ENCODE assay signal across 10 cellular contexts in genomic region chr13:98581971-98582702, GRCh38. TPM values are rescaled to one million over a fixed set of nuclear protein-coding genes. Genes with fewer than 3 reads are reported as not detected.
DNase-seq lines count a peak whose midpoint lies in the region; ATAC-seq and TF ChIP-seq lines count a peak whose summit lies in the region.
"Had no signal": no experiment of that assay in that cellular context is flagged by ENCODE, and none has a peak within 500 bp of the region (broad histone marks: within the 10 kb centered on the region; RNA-seq: fewer than 3 reads in every experiment).

No MANE protein-coding gene starts in this region.

- H3F3A ChIP-seq in SK-N-SH (replicated peaks; ENCODE audit: insufficient read depth): peaks cover 17% of the 10 kb centered on the region

- no peak for TF ChIP-seq EP300 in SK-N-SH (IDR thresholded peaks at IDR 0.05; ENCODE audit: borderline replicate concordance in 1 of 2, low read depth in 1 of 2, low read length in 1 of 2)

- H3K9me3 ChIP-seq in SK-N-SH (no peaks in the 10 kb centered on the region), T-helper 17 cell (ENCODE audit: control insufficient read depth, low read length, poor library complexity, severe bottlenecking) (no peaks in the 10 kb centered on the region)

- peak overlapping the region in 1 of 2 experiments; percentile 31; a peak in 2 of 4 replicates for H3K27ac ChIP-seq in SK-N-SH (ENCODE audit: low read depth in 2 of 2, low read length in 1 of 2)

- H4K20me1 ChIP-seq in SK-N-SH (ENCODE audit: insufficient read depth): no peaks in the 10 kb centered on the region

- no peak for TF ChIP-seq CTCF in SK-N-SH (IDR thresholded peaks at IDR 0.05)

- TF ChIP-seq RAD21 in SK-N-SH (IDR thresholded peaks at IDR 0.05; ENCODE audit: low read length): no peak

- no peaks in the 10 kb centered on the region for H3K79me2 ChIP-seq in SK-N-SH (ENCODE audit: insufficient read depth)

- CTCF ChIA-PET in SK-N-SH (lab: Yijun Ruan, JAX): interaction anchor here (0.6 to 2.6 kb wide), 6 partner anchors 16 to 136 kb away, joined by 3 to 9 read pairs (median 4); no protein-coding TSS in a partner anchor

- no peak overlapping the region for H3K27ac Mint-ChIP-seq in T-helper 17 cell
- H3K27ac Mint-ChIP-seq: natural killer cell treated with Interleukin-12 subunit alpha and Interleukin-12 subunit beta and Interleukin-15 and Interleukin-18, amount 100 ng/mL, for 72 hours had no signal

- H2AFZ ChIP-seq in SK-N-SH (ENCODE audit: low read depth): peak overlapping the region; percentile 29; the same call in 1 of the 2 replicates

- H3K36me3 Mint-ChIP-seq in T-helper 17 cell (ENCODE audit: low read depth): peaks cover 2% of the 10 kb centered on the region
- H3K36me3 Mint-ChIP-seq: natural killer cell treated with Interleukin-12 subunit alpha and Interleukin-12 subunit beta and Interleukin-15 and Interleukin-18, amount 100 ng/mL, for 72 hours had no signal

- H3K27me3 Mint-ChIP-seq in T-helper 17 cell: no peaks in the 10 kb centered on the region
- H3K27me3 Mint-ChIP-seq: natural killer cell treated with Interleukin-12 subunit alpha and Interleukin-12 subunit beta and Interleukin-15 and Interleukin-18, amount 100 ng/mL, for 72 hours had no signal

- H3K27me3 ChIP-seq in SK-N-SH (ENCODE audit: insufficient read depth): no peaks in the 10 kb centered on the region

- ATAC-seq in GM18868 (IDR thresholded peaks at IDR 0.05; ENCODE audit: unreplicated experiment) (peak; percentile 28), T-helper 17 cell (no peak), HG02763 (IDR thresholded peaks at IDR 0.05; ENCODE audit: unreplicated experiment) (no peak), HG02610 (IDR thresholded peaks at IDR 0.05; ENCODE audit: unreplicated experiment) (no peak)
- ATAC-seq: natural killer cell treated with Interleukin-12 subunit alpha and Interleukin-12 subunit beta and Interleukin-15 and Interleukin-18, amount 100 ng/mL, for 72 hours had no signal

- H3K4me3 Mint-ChIP-seq in T-helper 17 cell: no peak overlapping the region
- H3K4me3 Mint-ChIP-seq: natural killer cell treated with Interleukin-12 subunit alpha and Interleukin-12 subunit beta and Interleukin-15 and Interleukin-18, amount 100 ng/mL, for 72 hours had no signal

- H3K9me2 ChIP-seq in SK-N-SH: no peaks in the 10 kb centered on the region

- H3K4me1 Mint-ChIP-seq in T-helper 17 cell: peaks cover 17% of the 10 kb centered on the region

- H3K4me3 ChIP-seq in SK-N-SH (ENCODE audit: low read depth in 2 of 2, low read length in 1 of 2): no peak overlapping the region

- H3K36me3 ChIP-seq in SK-N-SH (replicated peaks in 1 of 2; ENCODE audit: control insufficient read depth in 1 of 2, insufficient read depth in 2 of 2, low read length in 1 of 2): no peaks in the 10 kb centered on the region

- peaks cover 15 to 16% of the 10 kb centered on the region in 2 experiments for H3K4me1 ChIP-seq in SK-N-SH (ENCODE audit: control insufficient read depth in 1 of 2, insufficient read depth in 2 of 2, low read depth in 1 of 2, low read length in 1 of 2)

- H3K9ac ChIP-seq in SK-N-SH: no peak overlapping the region

- 0 out of 2 replicates have a peak overlapping the region, but pooled peaks have one; percentile 19 for H3K4me2 ChIP-seq in SK-N-SH

- POLR2A ChIA-PET in SK-N-SH (lab: Yijun Ruan, JAX): interaction anchor here (0.5 to 0.6 kb wide), 2 partner anchors 20 to 579 kb away, joined by 3 read pairs; no protein-coding TSS in a partner anchor

- DNase-seq in A172 (ENCODE audit: low spot score) (peak; percentile 38), SK-N-SH (no peak), iris pigment epithelial cell (ENCODE audit: low read depth) (peak; percentile 82), T-helper 17 cell (no peak)
- DNase-seq in activated T-cell treated with anti-CD3 and anti-CD28 coated beads, Interleukin-2, amount 50 U/mL, for 48 hours: no peak
- DNase-seq: stimulated activated CD8-positive, alpha-beta memory T cell treated with anti-CD3 and anti-CD28 coated beads, Interleukin-4, amount 100 ng/mL, for 48 hours had no signal

- WGBS in SK-N-SH (ENCODE audit: low lambda C conversion rate): 16% methylated on average over 2 of the region's 2 CpGs

TF ChIP-seq in SK-N-SH, 30 proteins besides CTCF, POLR2A, EP300 and RAD21:
- TF ChIP-seq JUND (IDR thresholded peaks at IDR 0.05): peak; percentile 28; the same call in 1 of the 2 replicates
- 0 out of 2 replicates have a peak, but pooled peaks have one; percentile 23 for TF ChIP-seq FOSL2 (IDR thresholded peaks at IDR 0.05; ENCODE audit: borderline replicate concordance, low read depth)
- no peak for TF ChIP-seq TCF12 (IDR thresholded peaks at IDR 0.05)
- TF ChIP-seq ZBTB33 (IDR thresholded peaks at IDR 0.05; ENCODE audit: borderline replicate concordance, low read depth): no peak
- no peak for TF ChIP-seq POLR2AphosphoS5 (IDR thresholded peaks at IDR 0.05; ENCODE audit: low read depth, low read length)
- TF ChIP-seq IRF3 (IDR thresholded peaks at IDR 0.05; ENCODE audit: low read depth, low read length): no peak
- no peak for TF ChIP-seq MEF2A (IDR thresholded peaks at IDR 0.05; ENCODE audit: borderline replicate concordance, low read depth)
TF ChIP-seq in SK-N-SH: peak in this region for 2.

RNA-seq across cellular contexts. Expression of gene STK24, which starts 5.2 kb away (rescaled TPM):
- 105 and 121 TPM in 2 replicates for total RNA-seq in A172 (2014; rRNA removed; shearing (Covaris generic))
- 17.1 and 30.5 TPM in 2 replicates for polyA plus RNA-seq in SK-N-SH (2012; rRNA removed)
- polyA plus RNA-seq in SK-N-SH (2012; cell fraction: cytosol; rRNA removed): 37.7 and 54.1 TPM in 2 replicates
- polyA plus RNA-seq in SK-N-SH (2012; cell fraction: nucleus; rRNA removed): 25.0 and 27.8 TPM in 2 replicates
- total RNA-seq in T-helper 17 cell: 100 to 1,000 TPM; 134 to 163 TPM

Comparison
In these comparisons a context has a peak if more than half of its experiments do, and no peak if none do; other contexts are left out.
1. DNase-seq: peak in A172 (single experiment) and iris pigment epithelial cell (single experiment); none in SK-N-SH (single experiment), T-helper 17 cell (0 of 3) and activated T-cell treated with anti-CD3 and anti-CD28 coated beads, Interleukin-2, amount 50 U/mL, for 48 hours (0 of 2).